Comparison of ENCODE assay signal across 10 cellular contexts in the genomic region with DNA sequence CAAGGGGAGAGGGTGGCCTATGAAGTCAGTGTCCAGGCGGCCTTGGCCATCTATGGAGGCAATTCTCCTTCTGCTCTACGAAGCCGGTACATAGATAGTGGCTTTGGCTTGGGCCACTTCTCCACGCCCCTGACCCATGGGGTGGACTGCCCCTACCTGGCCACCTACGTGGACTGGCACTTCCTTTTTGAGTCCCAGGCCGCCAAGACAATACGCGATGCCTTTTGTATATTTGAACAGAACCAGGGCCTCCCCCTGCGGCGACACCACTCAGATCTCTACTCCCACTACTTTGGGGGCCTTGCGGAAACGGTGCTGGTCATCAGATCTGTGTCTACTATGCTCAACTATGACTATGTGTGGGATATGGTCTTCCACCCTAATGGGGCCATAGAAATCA. TPM values are rescaled to one million over a fixed set of nuclear protein-coding genes. Genes with fewer than 3 reads are reported as not detected.
"Had no signal": no experiment of that assay in that cellular context is flagged by ENCODE, and none has a peak within 500 bp of the region (broad histone marks: within the 10 kb centered on the region; RNA-seq: fewer than 3 reads in every experiment).

No MANE protein-coding gene starts in this region.

- H3K4me3 Mint-ChIP-seq: GM23338, HFFc6 had no signal

- FAIRE-seq: H1, H54, K562 had no signal

- H3K27ac ChIP-seq: HL-60 had no signal

- H3K4me1 ChIP-seq: HAP-1 had no signal

- H3K4me3 ChIP-seq: GM23338, HAP-1, K562 had no signal

- H3K36me3 ChIP-seq: HAP-1 had no signal

- H3K27ac Mint-ChIP-seq: GM23338, HFFc6 had no signal

- DNase-seq: HFFc6, IMR-90 had no signal

- H3K4me2 ChIP-seq: GM23338 had no signal

- H2AFZ ChIP-seq: GM23338 had no signal

- ATAC-seq: GM23338, HCT116 had no signal

RNA-seq across cellular contexts. Expression of gene AOC3, which starts 17.3 kb away (rescaled TPM):
- total RNA-seq: IMR-90 had no signal

RNA-seq across cellular contexts. Expression of gene G6PC1, which starts 32.3 kb away (rescaled TPM):
- total RNA-seq: GM23338, H1, HFFc6, HT1080, IMR-90, K562 had no signal
- polyA plus RNA-seq: GM23338, IMR-90, K562 had no signal
